ENCODE assay signal across 19 cellular contexts in the genomic region with DNA sequence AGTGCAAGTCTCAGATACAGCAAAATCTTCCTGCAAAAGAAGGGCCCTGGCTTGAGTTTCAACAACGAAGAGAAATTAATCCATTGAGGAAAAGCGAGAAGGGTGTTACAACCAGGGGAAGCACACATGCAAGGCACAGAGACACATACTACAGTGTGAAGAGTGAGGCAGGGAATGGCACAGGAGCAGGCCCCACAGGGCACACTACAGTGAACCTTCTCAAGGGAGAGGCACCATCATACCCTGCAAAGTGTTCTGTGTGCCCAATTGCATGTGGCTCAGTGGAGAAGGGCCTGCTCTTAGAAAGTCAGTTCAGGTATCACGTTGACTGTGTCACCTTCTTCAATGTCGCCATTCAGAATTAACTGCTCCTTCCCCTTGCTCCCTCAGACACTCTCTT.
"Had no signal": no experiment of that assay in that cellular context is flagged by ENCODE, and none has a peak within 500 bp of the region (broad histone marks: within the 10 kb centered on the region; RNA-seq: fewer than 3 reads in every experiment).

No MANE protein-coding gene starts in this region.

- H3K4me3 ChIP-seq: SJSA1, SK-N-MC had no signal

- DNase-seq: KBM-7, MV-4-11, NCI-H1048, NCI-H1105, NCI-H1436 treated with DMSO at 0.1 percent for 48 hours, NCI-H1694, NCI-H1930, NCI-H2081, NCI-H2107, NCI-H2227 treated with DMSO at 0.1 percent for 48 hours, NCI-H446, NCI-H510A, NCI-H524 treated with DMSO at 0.1 percent for 48 hours, NCI-H774, Right ventricle myocardium superior, RPMI8226, SIG-M5 had no signal
